In genomic region chr9:123360161-123361085, GRCh38 we compare ENCODE assay signal across 1 cellular context.
TF ChIP-seq lines count a peak whose summit lies in the region.

No MANE protein-coding gene starts in this region.

TF ChIP-seq in HepG2, 621 proteins besides CTCF, POLR2A, EP300 and RAD21 (continued from another document and continues in another):
- TF ChIP-seq ZNF496 (CRISPR knock-in tag; IDR thresholded peaks at IDR 0.05; ENCODE audit: insufficient replicate concordance) (no peak), RBM39 (IDR thresholded peaks at IDR 0.05; ENCODE audit: low read depth, low read length, poor library complexity, severe bottlenecking) (no peak), NFKBIZ (CRISPR knock-in tag; IDR thresholded peaks at IDR 0.05) (no peak), RFXAP (CRISPR knock-in tag; IDR thresholded peaks at IDR 0.05; ENCODE audit: borderline replicate concordance) (no peak), BCLAF1 (IDR thresholded peaks at IDR 0.05) (no peak), AGO1 (IDR thresholded peaks at IDR 0.05; ENCODE audit: low read depth, low read length, poor library complexity, severe bottlenecking) (no peak), ZNF780A (CRISPR knock-in tag; IDR thresholded peaks at IDR 0.05) (no peak), FOXJ3 (CRISPR knock-in tag; IDR thresholded peaks at IDR 0.05; ENCODE audit: borderline replicate concordance) (peak; percentile 62; the same call in 1 of the 2 replicates), RARA (CRISPR knock-in tag; IDR thresholded peaks at IDR 0.05) (peak; percentile 73), ZNF101 (CRISPR knock-in tag; IDR thresholded peaks at IDR 0.05; ENCODE audit: borderline replicate concordance, low read depth) (no peak), RELA (CRISPR knock-in tag; IDR thresholded peaks at IDR 0.05) (no peak), ATF2 (CRISPR knock-in tag; IDR thresholded peaks at IDR 0.05) (no peak), PHF5A (CRISPR knock-in tag; IDR thresholded peaks at IDR 0.05; ENCODE audit: low read depth, unreplicated experiment) (no peak), HOXA7 (CRISPR knock-in tag; IDR thresholded peaks at IDR 0.05) (no peak), TCF7L2 (IDR thresholded peaks at IDR 0.05; ENCODE audit: low read depth, low read length) (no peak), ZC3H4 (CRISPR knock-in tag; IDR thresholded peaks at IDR 0.05; ENCODE audit: borderline replicate concordance) (no peak), POGZ (CRISPR knock-in tag; IDR thresholded peaks at IDR 0.05) (0 out of 2 replicates have a peak, but pooled peaks have one; percentile 18), SATB2 (CRISPR knock-in tag; IDR thresholded peaks at IDR 0.05) (no peak), ZNF83 (CRISPR knock-in tag; IDR thresholded peaks at IDR 0.05; ENCODE audit: borderline replicate concordance) (no peak), ZNF746 (CRISPR knock-in tag; IDR thresholded peaks at IDR 0.05) (peak; percentile 84), GMEB2 (CRISPR knock-in tag; IDR thresholded peaks at IDR 0.05; ENCODE audit: low read depth) (no peak), PPARG (CRISPR knock-in tag; conservative IDR thresholded peaks at IDR 0.05) (peak; percentile 81), GLI4 (CRISPR knock-in tag; IDR thresholded peaks at IDR 0.05; ENCODE audit: borderline replicate concordance) (no peak), NR2F2 (IDR thresholded peaks at IDR 0.05; ENCODE audit: borderline replicate concordance, low read depth) (peak; percentile 79; the same call in 1 of the 2 replicates), SRSF9 (IDR thresholded peaks at IDR 0.05; ENCODE audit: borderline replicate concordance, insufficient read depth, low read depth, low read length, poor library complexity, severe bottlenecking) (no peak), ZNF777 (CRISPR knock-in tag; IDR thresholded peaks at IDR 0.05) (no peak), ZNF276 (CRISPR knock-in tag; IDR thresholded peaks at IDR 0.05; ENCODE audit: low read depth) (no peak), ZNF34 (CRISPR knock-in tag; IDR thresholded peaks at IDR 0.05; ENCODE audit: borderline replicate concordance) (no peak), FOSL1 (CRISPR knock-in tag; IDR thresholded peaks at IDR 0.05; ENCODE audit: borderline replicate concordance) (no peak; the same call in 1 of the 2 replicates), TCF12 (IDR thresholded peaks at IDR 0.05) (no peak), TCF12 (CRISPR knock-in tag; IDR thresholded peaks at IDR 0.05) (no peak), RFX1 (IDR thresholded peaks at IDR 0.05) (peak; percentile 85), ZMAT3 (CRISPR knock-in tag; conservative IDR thresholded peaks at IDR 0.05) (no peak), ZNF713 (CRISPR knock-in tag; IDR thresholded peaks at IDR 0.05) (no peak), NCOR1 (IDR thresholded peaks at IDR 0.05; ENCODE audit: borderline replicate concordance, low read length) (no peak), ZNF549 (CRISPR knock-in tag; IDR thresholded peaks at IDR 0.05) (no peak)
- TF ChIP-seq, protein P1, sequence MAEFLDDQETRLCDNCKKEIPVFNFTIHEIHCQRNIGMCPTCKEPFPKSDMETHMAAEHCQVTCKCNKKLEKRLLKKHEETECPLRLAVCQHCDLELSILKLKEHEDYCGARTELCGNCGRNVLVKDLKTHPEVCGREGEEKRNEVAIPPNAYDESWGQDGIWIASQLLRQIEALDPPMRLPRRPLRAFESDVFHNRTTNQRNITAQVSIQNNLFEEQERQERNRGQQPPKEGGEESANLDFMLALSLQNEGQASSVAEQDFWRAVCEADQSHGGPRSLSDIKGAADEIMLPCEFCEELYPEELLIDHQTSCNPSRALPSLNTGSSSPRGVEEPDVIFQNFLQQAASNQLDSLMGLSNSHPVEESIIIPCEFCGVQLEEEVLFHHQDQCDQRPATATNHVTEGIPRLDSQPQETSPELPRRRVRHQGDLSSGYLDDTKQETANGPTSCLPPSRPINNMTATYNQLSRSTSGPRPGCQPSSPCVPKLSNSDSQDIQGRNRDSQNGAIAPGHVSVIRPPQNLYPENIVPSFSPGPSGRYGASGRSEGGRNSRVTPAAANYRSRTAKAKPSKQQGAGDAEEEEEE (CRISPR knock-in tag; IDR thresholded peaks at IDR 0.05; ENCODE audit: borderline replicate concordance) = no peak
- TF ChIP-seq, protein P2, sequence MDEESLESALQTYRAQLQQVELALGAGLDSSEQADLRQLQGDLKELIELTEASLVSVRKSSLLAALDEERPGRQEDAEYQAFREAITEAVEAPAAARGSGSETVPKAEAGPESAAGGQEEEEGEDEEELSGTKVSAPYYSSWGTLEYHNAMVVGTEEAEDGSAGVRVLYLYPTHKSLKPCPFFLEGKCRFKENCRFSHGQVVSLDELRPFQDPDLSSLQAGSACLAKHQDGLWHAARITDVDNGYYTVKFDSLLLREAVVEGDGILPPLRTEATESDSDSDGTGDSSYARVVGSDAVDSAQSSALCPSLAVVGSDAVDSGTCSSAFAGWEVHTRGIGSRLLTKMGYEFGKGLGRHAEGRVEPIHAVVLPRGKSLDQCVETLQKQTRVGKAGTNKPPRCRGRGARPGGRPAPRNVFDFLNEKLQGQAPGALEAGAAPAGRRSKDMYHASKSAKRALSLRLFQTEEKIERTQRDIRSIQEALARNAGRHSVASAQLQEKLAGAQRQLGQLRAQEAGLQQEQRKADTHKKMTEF (CRISPR knock-in tag; IDR thresholded peaks at IDR 0.05) = peak; percentile 42; the same call in 1 of the 2 replicates
- TF ChIP-seq, protein P3, sequence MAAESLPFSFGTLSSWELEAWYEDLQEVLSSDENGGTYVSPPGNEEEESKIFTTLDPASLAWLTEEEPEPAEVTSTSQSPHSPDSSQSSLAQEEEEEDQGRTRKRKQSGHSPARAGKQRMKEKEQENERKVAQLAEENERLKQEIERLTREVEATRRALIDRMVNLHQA (CRISPR knock-in tag; IDR thresholded peaks at IDR 0.05) = no peak
- TF ChIP-seq, protein P4, sequence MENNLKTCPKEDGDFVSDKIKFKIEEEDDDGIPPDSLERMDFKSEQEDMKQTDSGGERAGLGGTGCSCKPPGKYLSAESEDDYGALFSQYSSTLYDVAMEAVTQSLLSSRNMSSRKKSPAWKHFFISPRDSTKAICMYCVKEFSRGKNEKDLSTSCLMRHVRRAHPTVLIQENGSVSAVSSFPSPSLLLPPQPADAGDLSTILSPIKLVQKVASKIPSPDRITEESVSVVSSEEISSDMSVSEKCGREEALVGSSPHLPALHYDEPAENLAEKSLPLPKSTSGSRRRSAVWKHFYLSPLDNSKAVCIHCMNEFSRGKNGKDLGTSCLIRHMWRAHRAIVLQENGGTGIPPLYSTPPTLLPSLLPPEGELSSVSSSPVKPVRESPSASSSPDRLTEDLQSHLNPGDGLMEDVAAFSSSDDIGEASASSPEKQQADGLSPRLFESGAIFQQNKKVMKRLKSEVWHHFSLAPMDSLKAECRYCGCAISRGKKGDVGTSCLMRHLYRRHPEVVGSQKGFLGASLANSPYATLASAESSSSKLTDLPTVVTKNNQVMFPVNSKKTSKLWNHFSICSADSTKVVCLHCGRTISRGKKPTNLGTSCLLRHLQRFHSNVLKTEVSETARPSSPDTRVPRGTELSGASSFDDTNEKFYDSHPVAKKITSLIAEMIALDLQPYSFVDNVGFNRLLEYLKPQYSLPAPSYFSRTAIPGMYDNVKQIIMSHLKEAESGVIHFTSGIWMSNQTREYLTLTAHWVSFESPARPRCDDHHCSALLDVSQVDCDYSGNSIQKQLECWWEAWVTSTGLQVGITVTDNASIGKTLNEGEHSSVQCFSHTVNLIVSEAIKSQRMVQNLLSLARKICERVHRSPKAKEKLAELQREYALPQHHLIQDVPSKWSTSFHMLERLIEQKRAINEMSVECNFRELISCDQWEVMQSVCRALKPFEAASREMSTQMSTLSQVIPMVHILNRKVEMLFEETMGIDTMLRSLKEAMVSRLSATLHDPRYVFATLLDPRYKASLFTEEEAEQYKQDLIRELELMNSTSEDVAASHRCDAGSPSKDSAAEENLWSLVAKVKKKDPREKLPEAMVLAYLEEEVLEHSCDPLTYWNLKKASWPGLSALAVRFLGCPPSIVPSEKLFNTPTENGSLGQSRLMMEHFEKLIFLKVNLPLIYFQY (CRISPR knock-in tag; IDR thresholded peaks at IDR 0.05; ENCODE audit: borderline replicate concordance) = peak; percentile 23; the same call in 1 of the 2 replicates
- TF ChIP-seq, protein P5, sequence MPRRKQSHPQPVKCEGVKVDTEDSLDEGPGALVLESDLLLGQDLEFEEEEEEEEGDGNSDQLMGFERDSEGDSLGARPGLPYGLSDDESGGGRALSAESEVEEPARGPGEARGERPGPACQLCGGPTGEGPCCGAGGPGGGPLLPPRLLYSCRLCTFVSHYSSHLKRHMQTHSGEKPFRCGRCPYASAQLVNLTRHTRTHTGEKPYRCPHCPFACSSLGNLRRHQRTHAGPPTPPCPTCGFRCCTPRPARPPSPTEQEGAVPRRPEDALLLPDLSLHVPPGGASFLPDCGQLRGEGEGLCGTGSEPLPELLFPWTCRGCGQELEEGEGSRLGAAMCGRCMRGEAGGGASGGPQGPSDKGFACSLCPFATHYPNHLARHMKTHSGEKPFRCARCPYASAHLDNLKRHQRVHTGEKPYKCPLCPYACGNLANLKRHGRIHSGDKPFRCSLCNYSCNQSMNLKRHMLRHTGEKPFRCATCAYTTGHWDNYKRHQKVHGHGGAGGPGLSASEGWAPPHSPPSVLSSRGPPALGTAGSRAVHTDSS (CRISPR knock-in tag; conservative IDR thresholded peaks at IDR 0.05) = no peak
- TF ChIP-seq, protein P6, sequence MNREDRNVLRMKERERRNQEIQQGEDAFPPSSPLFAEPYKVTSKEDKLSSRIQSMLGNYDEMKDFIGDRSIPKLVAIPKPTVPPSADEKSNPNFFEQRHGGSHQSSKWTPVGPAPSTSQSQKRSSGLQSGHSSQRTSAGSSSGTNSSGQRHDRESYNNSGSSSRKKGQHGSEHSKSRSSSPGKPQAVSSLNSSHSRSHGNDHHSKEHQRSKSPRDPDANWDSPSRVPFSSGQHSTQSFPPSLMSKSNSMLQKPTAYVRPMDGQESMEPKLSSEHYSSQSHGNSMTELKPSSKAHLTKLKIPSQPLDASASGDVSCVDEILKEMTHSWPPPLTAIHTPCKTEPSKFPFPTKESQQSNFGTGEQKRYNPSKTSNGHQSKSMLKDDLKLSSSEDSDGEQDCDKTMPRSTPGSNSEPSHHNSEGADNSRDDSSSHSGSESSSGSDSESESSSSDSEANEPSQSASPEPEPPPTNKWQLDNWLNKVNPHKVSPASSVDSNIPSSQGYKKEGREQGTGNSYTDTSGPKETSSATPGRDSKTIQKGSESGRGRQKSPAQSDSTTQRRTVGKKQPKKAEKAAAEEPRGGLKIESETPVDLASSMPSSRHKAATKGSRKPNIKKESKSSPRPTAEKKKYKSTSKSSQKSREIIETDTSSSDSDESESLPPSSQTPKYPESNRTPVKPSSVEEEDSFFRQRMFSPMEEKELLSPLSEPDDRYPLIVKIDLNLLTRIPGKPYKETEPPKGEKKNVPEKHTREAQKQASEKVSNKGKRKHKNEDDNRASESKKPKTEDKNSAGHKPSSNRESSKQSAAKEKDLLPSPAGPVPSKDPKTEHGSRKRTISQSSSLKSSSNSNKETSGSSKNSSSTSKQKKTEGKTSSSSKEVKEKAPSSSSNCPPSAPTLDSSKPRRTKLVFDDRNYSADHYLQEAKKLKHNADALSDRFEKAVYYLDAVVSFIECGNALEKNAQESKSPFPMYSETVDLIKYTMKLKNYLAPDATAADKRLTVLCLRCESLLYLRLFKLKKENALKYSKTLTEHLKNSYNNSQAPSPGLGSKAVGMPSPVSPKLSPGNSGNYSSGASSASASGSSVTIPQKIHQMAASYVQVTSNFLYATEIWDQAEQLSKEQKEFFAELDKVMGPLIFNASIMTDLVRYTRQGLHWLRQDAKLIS (CRISPR knock-in tag; IDR thresholded peaks at IDR 0.05) = no peak
